Comparison of ENCODE assay signal across 8 cellular contexts in the genomic region with DNA sequence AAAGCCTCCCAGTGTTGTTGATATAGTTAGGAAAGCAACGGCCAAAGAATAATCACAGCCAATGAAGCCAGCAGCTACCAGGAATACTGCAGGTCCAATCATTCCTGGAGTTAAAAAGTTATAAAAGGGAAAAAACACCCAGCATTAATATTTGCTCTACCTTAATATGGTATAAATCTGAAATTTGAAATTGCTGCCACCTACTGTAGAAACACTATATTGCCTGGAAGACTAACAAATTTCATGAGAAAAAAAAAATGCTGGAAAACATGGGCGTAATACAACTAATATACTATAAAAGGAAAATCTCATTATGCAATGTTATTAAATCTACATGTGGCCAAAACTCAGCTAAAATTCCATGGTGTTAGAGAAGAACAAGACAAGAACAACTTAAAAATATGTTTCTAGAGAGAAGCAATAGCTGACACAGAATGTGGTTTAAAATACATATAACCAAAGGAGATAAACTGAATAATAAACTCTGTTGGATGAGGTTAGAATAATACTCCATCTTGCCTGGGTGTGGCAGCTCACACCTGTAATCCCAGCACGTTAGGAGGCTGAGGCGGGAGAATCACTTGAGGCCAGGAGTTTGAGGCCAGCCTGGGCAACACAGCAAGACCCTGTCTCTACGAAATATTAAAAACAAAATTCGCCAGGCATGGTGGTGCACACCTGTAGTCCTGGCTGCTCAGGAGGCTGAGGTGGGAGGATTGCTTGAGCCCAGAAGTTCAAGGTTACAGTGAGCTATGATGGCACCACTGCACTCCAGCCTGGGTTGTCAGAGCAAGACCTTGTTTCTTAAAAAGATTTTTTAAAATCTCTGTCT. TPM values are rescaled to one million over a fixed set of nuclear protein-coding genes. Genes with fewer than 3 reads are reported as not detected.
A peak's percentile ranks its signal among the peaks of the same experiment; 100 is the strongest.
DNase-seq lines count a peak whose midpoint lies in the region; ATAC-seq and TF ChIP-seq lines count a peak whose summit lies in the region.

No MANE protein-coding gene starts in this region.

- no peaks in the 10 kb centered on the region for H3K27me3 ChIP-seq in BE2C

- no peak overlapping the region for H3K27ac ChIP-seq in coronary artery

- H3K4me1 ChIP-seq in BE2C, result no peaks in the 10 kb centered on the region

- DNase-seq in BE2C, result no peak
- peak; percentile 33 for DNase-seq in NOMO-1 treated with DMSO at 0.1 percent for 48 hours (lab: John Stamatoyannopoulos, UW; ENCODE audit: unreplicated experiment)
- no peak for DNase-seq in coronary artery (ENCODE audit: low spot score)
- peak; percentile 60 to 75 for DNase-seq in lung microvascular endothelial cell (ENCODE audit: low read depth in 2 of 2)
- no peak for DNase-seq in stimulated activated CD4-positive, alpha-beta T cell treated with anti-CD3 and anti-CD28 coated beads, Interleukin-12 subunit alpha, Interleukin-12 subunit beta, amount 100 ng/mL, for 4 hours

- TF ChIP-seq CTCF in BE2C (IDR thresholded peaks at IDR 0.05; ENCODE audit: low read depth, low read length) (peak; percentile 45), coronary artery (IDR thresholded peaks at IDR 0.05) (peak; percentile 39)

- no peaks in the 10 kb centered on the region for H3K9me3 ChIP-seq in BE2C

- no peaks in the 10 kb centered on the region for H3K36me3 ChIP-seq in BE2C

- ATAC-seq in GM18858 (IDR thresholded peaks at IDR 0.05; ENCODE audit: unreplicated experiment) (peak; percentile 49), GM21717 (IDR thresholded peaks at IDR 0.05; ENCODE audit: unreplicated experiment) (no peak), HG02885 (IDR thresholded peaks at IDR 0.05; ENCODE audit: poor library complexity, unreplicated experiment) (no peak)

- H3K4me3 ChIP-seq in BE2C (ENCODE audit: low read depth, low read length), result no peak overlapping the region
- no peak overlapping the region for H3K4me3 ChIP-seq in coronary artery

RNA-seq across cellular contexts. Expression of a gene that starts 43.1 kb away (rescaled TPM):
- polyA plus RNA-seq in BE2C (2012; ENCODE audit: insufficient read depth, insufficient read length, low read depth), result 3.5 TPM
- 21.4 and 28.0 TPM in 2 replicates for total RNA-seq in lung microvascular endothelial cell

Comparison
In these comparisons a context has a peak if more than half of its experiments do, and no peak if none do; other contexts are left out.
1. DNase-seq: peak in NOMO-1 treated with DMSO at 0.1 percent for 48 hours (single experiment) and lung microvascular endothelial cell (2 of 2); none in BE2C (single experiment), coronary artery (single experiment) and stimulated activated CD4-positive, alpha-beta T cell treated with anti-CD3 and anti-CD28 coated beads, Interleukin-12 subunit alpha, Interleukin-12 subunit beta, amount 100 ng/mL, for 4 hours (single experiment).